In genomic region chr9:116403171-116403570, GRCh38 we compare ENCODE assay signal across 21 cellular contexts.
"Had no signal": no experiment of that assay in that cellular context is flagged by ENCODE, and none has a peak within 500 bp of the region (broad histone marks: within the 10 kb centered on the region; RNA-seq: fewer than 3 reads in every experiment).

No MANE protein-coding gene starts in this region.

- H3K4me1 ChIP-seq: esophagus muscularis mucosa, foreskin keratinocyte, gastroesophageal sphincter, heart left ventricle, left lung, lower lobe of right lung had no signal

- H3K27ac ChIP-seq: coronary artery, dorsolateral prefrontal cortex, esophagus muscularis mucosa, foreskin keratinocyte, gastroesophageal sphincter, heart left ventricle, hepatocyte, left lung, lower lobe of right lung had no signal

- ATAC-seq: foreskin keratinocyte, gastroesophageal sphincter, heart left ventricle, left cardiac atrium, left lung, left ventricle myocardium superior, lower lobe of right lung, mucosa of descending colon had no signal

- H3K9me3 ChIP-seq: esophagus muscularis mucosa, gastroesophageal sphincter, heart left ventricle, left lung, lower lobe of right lung, mucosa of descending colon had no signal

- H3K4me3 ChIP-seq: coronary artery, dorsolateral prefrontal cortex, esophagus muscularis mucosa, gastroesophageal sphincter, heart left ventricle, hepatocyte, left lung, lower lobe of right lung, mucosa of descending colon had no signal

- DNase-seq: dermis blood vessel endothelial cell; dorsolateral prefrontal cortex; effector CD4-positive, alpha-beta T cell; effector memory CD4-positive, alpha-beta T cell; foreskin keratinocyte; heart left ventricle; hypothalamus; immature natural killer cell; islet precursor cell; kidney; left cardiac atrium; left lung; left ventricle myocardium superior; lower lobe of right lung; mesenchymal stem cell; mucosa of descending colon; naive B cell had no signal

- H3K79me2 ChIP-seq: hepatocyte had no signal

- H2AFZ ChIP-seq: hepatocyte had no signal

- H3K27me3 ChIP-seq: dorsolateral prefrontal cortex, esophagus muscularis mucosa, foreskin keratinocyte, gastroesophageal sphincter, heart left ventricle, hepatocyte, left lung had no signal

- H3K36me3 ChIP-seq: esophagus muscularis mucosa, gastroesophageal sphincter, heart left ventricle, left lung, lower lobe of right lung had no signal

- H3K4me2 ChIP-seq: hepatocyte had no signal
